18 cellular contexts compared by ENCODE assay signal in the genomic region with DNA sequence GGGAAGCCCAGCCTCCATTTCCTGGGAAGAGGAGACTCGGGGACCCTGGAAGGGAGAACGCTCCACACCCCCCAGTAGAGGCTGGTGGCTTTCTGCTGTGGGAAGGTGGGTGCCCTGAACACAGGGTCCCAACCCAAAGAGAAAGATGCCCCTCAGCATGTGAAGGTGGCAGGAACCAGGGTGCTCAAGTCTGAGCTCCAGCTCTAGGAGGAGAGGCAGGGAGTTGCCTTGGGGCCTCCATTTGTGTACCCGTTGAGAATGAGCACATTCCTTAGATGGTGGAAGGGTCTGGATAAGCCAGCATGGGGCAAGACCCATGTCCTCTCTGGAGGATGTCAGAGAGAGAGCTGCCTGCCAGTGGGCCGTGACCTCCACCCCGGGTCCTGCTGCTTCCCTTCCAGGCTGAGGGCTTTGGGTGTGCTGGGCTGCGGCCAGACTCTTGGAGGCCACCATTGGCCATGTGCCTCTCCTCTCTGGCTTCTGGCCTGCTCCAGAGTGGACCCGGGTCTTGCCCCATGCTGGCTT.
"Had no signal": no experiment of that assay in that cellular context is flagged by ENCODE, and none has a peak within 500 bp of the region (broad histone marks: within the 10 kb centered on the region; RNA-seq: fewer than 3 reads in every experiment).

No MANE protein-coding gene starts in this region.

- FAIRE-seq: colon, endothelial cell of umbilical vein had no signal

- H3K9me3 ChIP-seq: heart left ventricle, left lung, lower lobe of right lung, prostate gland, thyroid gland, upper lobe of left lung had no signal

- DNase-seq: dermis blood vessel endothelial cell; erythroblast; foreskin melanocyte; hippocampal formation; naive B cell; stimulated activated CD4-positive, alpha-beta T cell treated with anti-CD3 and anti-CD28 coated beads, Interleukin-12 subunit alpha, Interleukin-12 subunit beta, amount 100 ng/mL, for 4 hours; stimulated activated naive CD4-positive, alpha-beta T cell treated with Interleukin-2 at 50 U/mL for 16 hours had no signal

- H3K36me3 ChIP-seq: heart left ventricle, left lung, lower lobe of right lung, prostate gland, thyroid gland, upper lobe of left lung had no signal

- H3K27ac ChIP-seq: heart left ventricle, left lung, lower lobe of right lung, parathyroid adenoma, prostate gland, skin epidermis, upper lobe of left lung had no signal

- H3K27me3 ChIP-seq: heart left ventricle, thyroid gland, upper lobe of left lung had no signal

- H3K4me3 ChIP-seq: heart left ventricle, left lung, lower lobe of right lung, prostate gland, skin epidermis, thyroid gland, upper lobe of left lung had no signal

- H3K4me1 ChIP-seq: heart left ventricle, left lung, lower lobe of right lung, parathyroid adenoma, prostate gland, upper lobe of left lung had no signal

- ATAC-seq: heart left ventricle, sciatic nerve had no signal
